In the genomic region with DNA sequence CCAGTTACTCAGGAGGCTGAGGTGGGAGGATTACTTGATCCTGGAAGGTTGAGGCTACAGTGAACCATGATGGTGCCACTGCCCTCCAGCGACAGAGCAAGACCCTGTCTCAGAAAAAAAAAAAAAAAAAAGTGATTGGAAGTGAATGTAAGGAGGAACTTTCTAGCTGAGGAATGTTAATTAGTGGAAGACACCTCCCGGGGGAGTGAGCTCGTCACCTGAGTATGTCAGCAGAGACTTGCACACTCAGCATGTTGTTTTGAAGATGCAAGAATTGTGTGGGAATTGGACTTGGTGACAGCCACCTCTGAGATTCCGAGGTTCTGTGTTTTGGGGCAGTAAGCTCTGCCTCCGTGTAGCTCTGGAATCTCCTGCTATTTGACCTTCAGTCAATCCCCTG, we compare ENCODE assay signal across 15 cellular contexts. TPM values are rescaled to one million over a fixed set of nuclear protein-coding genes. Genes with fewer than 3 reads are reported as not detected.
A peak's percentile ranks its signal among the peaks of the same experiment; 100 is the strongest.
DNase-seq lines count a peak whose midpoint lies in the region; ATAC-seq and TF ChIP-seq lines count a peak whose summit lies in the region.
"Had no signal": no experiment of that assay in that cellular context is flagged by ENCODE, and none has a peak within 500 bp of the region (broad histone marks: within the 10 kb centered on the region; RNA-seq: fewer than 3 reads in every experiment).

No MANE protein-coding gene starts in this region.

- H2AFZ ChIP-seq in mesenchymal stem cell (ENCODE audit: low read depth, low read length) = no peak overlapping the region

- no peak overlapping the region for H3K4me2 ChIP-seq in mesenchymal stem cell (ENCODE audit: low read length, poor library complexity, severe bottlenecking)

- H3K27ac Mint-ChIP-seq in chondrocyte (ENCODE audit: unreplicated experiment) = peak overlapping the region; percentile 90
- H3K27ac Mint-ChIP-seq: activated naive CD4-positive, alpha-beta T cell treated with anti-CD3 and anti-CD28 coated beads, Interleukin-2, amount 50 U/mL, for 24 hours; CD4-positive, CD25-positive, alpha-beta regulatory T cell; dendritic cell treated with granulocyte-macrophage colony-stimulating factor and Interleukin-4, amounts not matched to agents 40 ng/mL and 50 ng/mL, for 4 days had no signal

- H3K36me3 ChIP-seq in HUES64 (ENCODE audit: insufficient read depth, low read length) = no peaks in the 10 kb centered on the region
- H3K36me3 ChIP-seq in mesenchymal stem cell (ENCODE audit: control insufficient read depth in 1 of 2, insufficient read depth in 2 of 2, low read depth in 1 of 2, low read length in 2 of 2) = peaks cover 6 to 14% of the 10 kb centered on the region in 2 experiments
- peaks cover 8% of the 10 kb centered on the region in 2 donors for H3K36me3 ChIP-seq in stomach smooth muscle (ENCODE audit: control insufficient read depth in 2 of 2, insufficient read depth in 2 of 2, low read length in 2 of 2)
- H3K36me3 ChIP-seq: neutrophil had no signal

- H4K8ac ChIP-seq in mesenchymal stem cell (ENCODE audit: low read length) = peak overlapping the region; percentile 66

- peak overlapping the region; percentile 53 for H3K4me3 Mint-ChIP-seq in chondrocyte (ENCODE audit: unreplicated experiment)
- H3K4me3 Mint-ChIP-seq: activated naive CD4-positive, alpha-beta T cell treated with anti-CD3 and anti-CD28 coated beads, Interleukin-2, amount 50 U/mL, for 24 hours; CD4-positive, CD25-positive, alpha-beta regulatory T cell; dendritic cell treated with granulocyte-macrophage colony-stimulating factor and Interleukin-4, amounts not matched to agents 40 ng/mL and 50 ng/mL, for 4 days had no signal

- peaks cover 80% of the 10 kb centered on the region for H3K4me1 Mint-ChIP-seq in chondrocyte (ENCODE audit: low read depth)
- H3K4me1 Mint-ChIP-seq: activated naive CD4-positive, alpha-beta T cell treated with anti-CD3 and anti-CD28 coated beads, Interleukin-2, amount 50 U/mL, for 24 hours; CD4-positive, CD25-positive, alpha-beta regulatory T cell had no signal

- H3K27ac ChIP-seq in HUES64 (ENCODE audit: low read depth, low read length) (peak overlapping the region; percentile 14; the same call in 1 of the 2 replicates), mesenchymal stem cell (ENCODE audit: low read length, poor library complexity, severe bottlenecking) (no peak overlapping the region), stomach smooth muscle (ENCODE audit: low read length) (peak overlapping the region; percentile 55)
- H3K27ac ChIP-seq: neutrophil had no signal

- no peak overlapping the region for H2BK120ac ChIP-seq in mesenchymal stem cell (ENCODE audit: low read depth, low read length)

- peak overlapping the region; percentile 61 to 62 for H3K4ac ChIP-seq in mesenchymal stem cell (ENCODE audit: low read depth in 1 of 2, low read length in 2 of 2)

- H3K14ac ChIP-seq in mesenchymal stem cell (ENCODE audit: low read length in 2 of 2) = no peak overlapping the region

- DNase-seq in chondrocyte (ENCODE audit: low spot score) (peak; percentile 10), mesenchymal stem cell (no peak), anterior cingulate cortex (lab: John Stamatoyannopoulos, UW) (no peak)
- no peak for DNase-seq in activated T-cell treated with anti-CD3 and anti-CD28 coated beads, Interleukin-2, amount 50 U/mL, for 1 hour
- DNase-seq: CD4-positive, CD25-positive, alpha-beta regulatory T cell; foreskin fibroblast; MV-4-11 had no signal

- WGBS in HUES64 = 51% methylated on average over 5 of the region's 5 CpGs
- 50% methylated on average over 5 of the region's 5 CpGs for WGBS in mesenchymal stem cell

- H2AK5ac ChIP-seq in mesenchymal stem cell (ENCODE audit: low read length, severe bottlenecking) = peak overlapping the region; percentile 90

- no peak overlapping the region for H3K9ac ChIP-seq in HUES64 (ENCODE audit: low read depth, low read length)
- no peak overlapping the region for H3K9ac ChIP-seq in mesenchymal stem cell (ENCODE audit: low read length)
- peak overlapping the region in 1 of 2 donors; percentile 36 for H3K9ac ChIP-seq in stomach smooth muscle (ENCODE audit: low read length in 2 of 2)

- peak overlapping the region; percentile 34 to 90 for H2BK12ac ChIP-seq in mesenchymal stem cell (ENCODE audit: low read length in 2 of 2)

- no peak overlapping the region for H3K23ac ChIP-seq in mesenchymal stem cell (ENCODE audit: low read length in 2 of 2)

- H3K79me1 ChIP-seq in mesenchymal stem cell (replicated peaks; ENCODE audit: low read length, poor library complexity, severe bottlenecking) = peaks cover 4% of the 10 kb centered on the region

- peak overlapping the region; percentile 66 for H2BK15ac ChIP-seq in mesenchymal stem cell (ENCODE audit: low read depth, poor library complexity, severe bottlenecking)

- H3K27me3 ChIP-seq in HUES64 (ENCODE audit: insufficient read depth, low read length) (no peaks in the 10 kb centered on the region), mesenchymal stem cell (ENCODE audit: control insufficient read depth in 1 of 2, insufficient read depth in 1 of 2, low read length in 2 of 2) (no peaks in the 10 kb centered on the region), stomach smooth muscle (ENCODE audit: control insufficient read depth in 1 of 2, insufficient read depth in 2 of 2, low read length in 2 of 2) (no peaks in the 10 kb centered on the region)
- H3K27me3 ChIP-seq: neutrophil had no signal

- peak overlapping the region; percentile 24 to 34 for H3K18ac ChIP-seq in mesenchymal stem cell (ENCODE audit: low read depth in 1 of 2, low read length in 2 of 2)

- TF ChIP-seq CTCF in chondrocyte (IDR thresholded peaks at IDR 0.05) = no peak

- ATAC-seq in HG03135 (IDR thresholded peaks at IDR 0.05; ENCODE audit: unreplicated experiment) (no peak), HG03139 (IDR thresholded peaks at IDR 0.05; ENCODE audit: unreplicated experiment) (no peak)

- no peaks in the 10 kb centered on the region for H3K9me3 Mint-ChIP-seq in chondrocyte (ENCODE audit: low read depth)
- H3K9me3 Mint-ChIP-seq: activated naive CD4-positive, alpha-beta T cell treated with anti-CD3 and anti-CD28 coated beads, Interleukin-2, amount 50 U/mL, for 24 hours; dendritic cell treated with granulocyte-macrophage colony-stimulating factor and Interleukin-4, amounts not matched to agents 40 ng/mL and 50 ng/mL, for 4 days had no signal

- H3K4me1 ChIP-seq in HUES64 (ENCODE audit: insufficient read depth, low read length) (peaks cover 27% of the 10 kb centered on the region), mesenchymal stem cell (ENCODE audit: control insufficient read depth, insufficient read depth, low read depth, low read length) (peaks cover 48% of the 10 kb centered on the region), stomach smooth muscle (ENCODE audit: control insufficient read depth, insufficient read depth, low read length) (peaks cover 77% of the 10 kb centered on the region)

- H4K91ac ChIP-seq in mesenchymal stem cell (ENCODE audit: low read length) = peak overlapping the region; percentile 76

- H3K36me3 Mint-ChIP-seq in chondrocyte (ENCODE audit: low read depth) = peaks cover 18% of the 10 kb centered on the region
- H3K36me3 Mint-ChIP-seq: activated naive CD4-positive, alpha-beta T cell treated with anti-CD3 and anti-CD28 coated beads, Interleukin-2, amount 50 U/mL, for 24 hours; CD4-positive, CD25-positive, alpha-beta regulatory T cell had no signal

- H3K9me3 ChIP-seq in HUES64 (ENCODE audit: insufficient read depth, low read depth, low read length) (no peaks in the 10 kb centered on the region), mesenchymal stem cell (ENCODE audit: control insufficient read depth, low read length) (no peaks in the 10 kb centered on the region), stomach smooth muscle (ENCODE audit: control insufficient read depth in 2 of 2, low read length in 2 of 2) (no peaks in the 10 kb centered on the region)
- H3K9me3 ChIP-seq: neutrophil had no signal

- H3K27me3 Mint-ChIP-seq in chondrocyte (ENCODE audit: low read depth) = no peaks in the 10 kb centered on the region
- H3K27me3 Mint-ChIP-seq: activated naive CD4-positive, alpha-beta T cell treated with anti-CD3 and anti-CD28 coated beads, Interleukin-2, amount 50 U/mL, for 24 hours had no signal

- no peak overlapping the region for H2BK5ac ChIP-seq in mesenchymal stem cell (ENCODE audit: low read depth, low read length, poor library complexity, severe bottlenecking)

- no peak overlapping the region for H3K4me3 ChIP-seq in HUES64 (ENCODE audit: low read length)
- H3K4me3 ChIP-seq in mesenchymal stem cell (ENCODE audit: insufficient read depth in 1 of 2, low read depth in 1 of 2, low read length in 2 of 2) = no peak overlapping the region
- H3K4me3 ChIP-seq in stomach smooth muscle (ENCODE audit: low read length in 2 of 2) = no peak overlapping the region

RNA-seq across cellular contexts. Expression of a gene that starts 3.6 kb away (rescaled TPM):
- polyA plus RNA-seq in HUES64 (2013, experiment 1 of 2) = 1.1 TPM
- 2.7 TPM for polyA plus RNA-seq in HUES64 (2013, experiment 2 of 2)
- total RNA-seq in chondrocyte = 156 to 198 TPM (median 195 TPM) in 3 replicates
- polyA plus RNA-seq in mesenchymal stem cell (2013, experiment 1 of 2) = 37.8 TPM
- polyA plus RNA-seq in mesenchymal stem cell (2013, experiment 2 of 2) = 39.1 TPM
- polyA plus RNA-seq: CD4-positive, CD25-positive, alpha-beta regulatory T cell had no signal

RNA-seq across cellular contexts. Expression of a gene that starts 17.0 kb away (rescaled TPM):
- 11.3 TPM for polyA plus RNA-seq in HUES64 (2013, experiment 1 of 2)
- 11.5 TPM for polyA plus RNA-seq in HUES64 (2013, experiment 2 of 2)
- 1.9 to 3.3 TPM (median 2.0 TPM) in 3 replicates for total RNA-seq in chondrocyte
- polyA plus RNA-seq in mesenchymal stem cell (2013, experiment 1 of 2) = 1.6 TPM
- 1.8 TPM for polyA plus RNA-seq in mesenchymal stem cell (2013, experiment 2 of 2)
- total RNA-seq: CD4-positive, CD25-positive, alpha-beta regulatory T cell; NCI-H460 had no signal

RNA-seq across cellular contexts. Expression of a gene that starts 56.8 kb away (rescaled TPM):
- polyA plus RNA-seq in HUES64 (2013, experiment 1 of 2) = 36.5 TPM
- polyA plus RNA-seq in HUES64 (2013, experiment 2 of 2) = 35.6 TPM
- total RNA-seq in chondrocyte = 34.7 to 39.7 TPM (median 36.0 TPM) in 3 replicates
- polyA plus RNA-seq in mesenchymal stem cell (2013, experiment 1 of 2) = 32.2 TPM
- polyA plus RNA-seq in mesenchymal stem cell (2013, experiment 2 of 2) = 31.6 TPM
